8 cellular contexts compared by ENCODE assay signal in genomic region chr14:46580941-46581671, GRCh38.
A peak's percentile ranks its signal among the peaks of the same experiment; 100 is the strongest.
DNase-seq lines count a peak whose midpoint lies in the region; ATAC-seq, FAIRE-seq and TF ChIP-seq lines count a peak whose summit lies in the region.

No MANE protein-coding gene starts in this region.

- H4K20me1 ChIP-seq in DOHH2 (ENCODE audit: control insufficient read depth, insufficient read depth, low read depth, low read length): no peaks in the 10 kb centered on the region

- DNase-seq in HTR-8/SVneo (ENCODE audit: insufficient read length, low spot score) (peak; percentile 2), SHP77 (lab: John Stamatoyannopoulos, UW) (peak; percentile 34 to 52), head of caudate nucleus (peak in 25 of 42 donors; percentile 5 to 59 (median 29)), suprapubic skin (ENCODE audit: low spot score in 2 of 2) (no peak)
- DNase-seq in naive thymus-derived CD4-positive, alpha-beta T cell: no peak

- no peaks in the 10 kb centered on the region for H3K36me3 Mint-ChIP-seq in naive thymus-derived CD4-positive, alpha-beta T cell

- no peak overlapping the region for H3K4me3 Mint-ChIP-seq in naive thymus-derived CD4-positive, alpha-beta T cell

- no peak overlapping the region for H3K4me3 ChIP-seq in DOHH2 (ENCODE audit: low read length)
- no peak overlapping the region for H3K4me3 ChIP-seq in suprapubic skin
- H3K4me3 ChIP-seq in naive thymus-derived CD4-positive, alpha-beta T cell (ENCODE audit: low read length): no peak overlapping the region

- no peaks in the 10 kb centered on the region for H3K4me1 Mint-ChIP-seq in naive thymus-derived CD4-positive, alpha-beta T cell

- no peaks in the 10 kb centered on the region for H3F3A ChIP-seq in DOHH2 (ENCODE audit: control insufficient read depth, insufficient read depth)

- no peaks in the 10 kb centered on the region for H3K9me2 ChIP-seq in DOHH2 (replicated peaks; ENCODE audit: control insufficient read depth, low read length)

- no peak for FAIRE-seq in HTR-8/SVneo (lab: Jason Lieb, UNC)

- H3K27ac Mint-ChIP-seq in naive thymus-derived CD4-positive, alpha-beta T cell: no peak overlapping the region

- ATAC-seq in HG03469 (IDR thresholded peaks at IDR 0.05; ENCODE audit: unreplicated experiment) (no peak), GM21515 (IDR thresholded peaks at IDR 0.05; ENCODE audit: unreplicated experiment) (no peak)
- ATAC-seq in naive thymus-derived CD4-positive, alpha-beta T cell: no peak

- H3K9me3 Mint-ChIP-seq in naive thymus-derived CD4-positive, alpha-beta T cell: peaks cover 0 to 6% (median 2%) of the 10 kb centered on the region in 11 donors

- H3K27ac ChIP-seq in DOHH2 (ENCODE audit: low read depth, low read length) (no peak overlapping the region), suprapubic skin (no peak overlapping the region)
- H3K27ac ChIP-seq in naive thymus-derived CD4-positive, alpha-beta T cell (ENCODE audit: low read depth, low read length): no peak overlapping the region

- POLR2A ChIA-PET in naive thymus-derived CD4-positive, alpha-beta T cell (lab: Charles Lee): no interaction called here

- no peak for TF ChIP-seq EP300 in suprapubic skin (IDR thresholded peaks at IDR 0.05)

- peak; percentile 73 for TF ChIP-seq CTCF in DOHH2 (IDR thresholded peaks at IDR 0.05; ENCODE audit: low read depth, low read length, poor library complexity, severe bottlenecking)
- peak in 1 of 2 donors; percentile 15 for TF ChIP-seq CTCF in suprapubic skin (IDR thresholded peaks at IDR 0.05)

- CTCF ChIA-PET in naive thymus-derived CD4-positive, alpha-beta T cell (lab: Charles Lee): no interaction called here

- H3K4me2 ChIP-seq in DOHH2 (ENCODE audit: low read length): no peak overlapping the region

- no peak for TF ChIP-seq POLR2A in suprapubic skin (IDR thresholded peaks at IDR 0.05)

- H3K4me1 ChIP-seq in DOHH2 (ENCODE audit: control insufficient read depth, low read length) (no peaks in the 10 kb centered on the region), suprapubic skin (no peaks in the 10 kb centered on the region)
- H3K4me1 ChIP-seq in naive thymus-derived CD4-positive, alpha-beta T cell (ENCODE audit: control insufficient read depth in 2 of 2, insufficient read depth in 2 of 2, low read length in 2 of 2): no peaks in the 10 kb centered on the region

- H3K9me3 ChIP-seq in DOHH2 (ENCODE audit: control insufficient read depth, insufficient read depth, low read length): no peaks in the 10 kb centered on the region
- no peaks in the 10 kb centered on the region for H3K9me3 ChIP-seq in suprapubic skin
- no peaks in the 10 kb centered on the region for H3K9me3 ChIP-seq in naive thymus-derived CD4-positive, alpha-beta T cell (ENCODE audit: control insufficient read depth in 2 of 3, low read length in 3 of 3)

- no peaks in the 10 kb centered on the region for H3K27me3 Mint-ChIP-seq in naive thymus-derived CD4-positive, alpha-beta T cell

- intact Hi-C loops in head of caudate nucleus (cut with DNase I): no loop called here
- intact Hi-C loops in naive thymus-derived CD4-positive, alpha-beta T cell (cut with micrococcal nuclease): loop anchor here in 1 of 2 donors (5.0 kb wide), 1 partner anchor 696 kb away; no protein-coding TSS in a partner anchor

- H3K27me3 ChIP-seq in DOHH2 (ENCODE audit: control insufficient read depth, low read length) (no peaks in the 10 kb centered on the region), suprapubic skin (no peaks in the 10 kb centered on the region)
- no peaks in the 10 kb centered on the region for H3K27me3 ChIP-seq in naive thymus-derived CD4-positive, alpha-beta T cell (ENCODE audit: control insufficient read depth in 2 of 2, insufficient read depth in 2 of 2, low read length in 2 of 2)

- H3K79me2 ChIP-seq in DOHH2 (ENCODE audit: control insufficient read depth, low read length): no peaks in the 10 kb centered on the region

- 35% methylated on average over 6 of the region's 6 CpGs for WGBS in suprapubic skin

- H3K36me3 ChIP-seq in DOHH2 (ENCODE audit: control insufficient read depth, low read length) (no peaks in the 10 kb centered on the region), suprapubic skin (no peaks in the 10 kb centered on the region)
- H3K36me3 ChIP-seq in naive thymus-derived CD4-positive, alpha-beta T cell (ENCODE audit: control insufficient read depth in 2 of 3, insufficient read depth in 3 of 3, low read length in 3 of 3): no peaks in the 10 kb centered on the region

Comparison
In these comparisons a context has a peak if more than half of its experiments do, and no peak if none do; other contexts are left out.
1. DNase-seq: peak in HTR-8/SVneo (single experiment), SHP77 (2 of 2) and head of caudate nucleus (25 of 42); none in suprapubic skin (0 of 2) and naive thymus-derived CD4-positive, alpha-beta T cell (0 of 9).